8 cellular contexts compared by ENCODE assay signal in the genomic region with DNA sequence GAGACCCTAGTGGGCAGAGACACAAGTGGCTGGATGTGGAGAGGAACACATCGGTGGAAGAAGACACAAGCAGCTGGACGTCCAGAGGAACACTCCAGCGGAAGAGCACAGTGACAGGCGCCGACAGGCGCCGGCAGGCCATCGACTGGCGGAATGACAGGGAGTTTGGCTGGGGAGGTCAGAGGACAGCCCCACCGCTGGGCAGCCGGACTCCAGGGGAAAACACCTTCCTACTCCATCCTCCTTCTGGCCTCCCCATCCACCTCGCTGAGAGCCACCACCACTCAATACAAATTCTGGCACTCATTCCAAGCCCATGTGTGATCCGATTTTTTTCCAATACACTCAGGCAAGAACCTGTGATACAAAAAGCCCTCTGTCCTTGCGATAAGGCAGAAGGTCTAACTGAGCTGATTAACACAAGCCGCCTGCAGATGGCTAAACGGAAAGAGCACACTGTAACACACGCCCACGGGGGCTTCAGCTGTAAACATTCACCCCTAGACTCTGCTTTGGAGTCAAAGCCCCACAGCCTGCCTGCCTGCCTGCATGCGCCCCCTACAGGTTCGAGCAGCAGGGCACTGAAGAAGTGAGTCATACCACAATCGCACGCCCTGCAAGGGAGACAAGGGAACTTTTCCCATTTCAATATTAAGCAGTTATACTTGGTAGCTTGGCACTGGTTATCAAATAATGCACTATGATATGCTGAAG. TPM values are rescaled to one million over a fixed set of nuclear protein-coding genes. Genes with fewer than 3 reads are reported as not detected.
DNase-seq lines count a peak whose midpoint lies in the region; ATAC-seq and TF ChIP-seq lines count a peak whose summit lies in the region.

No MANE protein-coding gene starts in this region.

- peak; percentile 32 for DNase-seq in DND-41
- DNase-seq in astrocyte of the hippocampus (ENCODE audit: low read depth, low spot score), result peak; percentile 22
- peak; percentile 67 for DNase-seq in mesenteric fat pad (ENCODE audit: low spot score)
- no peak for DNase-seq in MV-4-11 (lab: John Stamatoyannopoulos, UW)
- no peak for DNase-seq in AG20443 (ENCODE audit: low spot score)
- DNase-seq in SW 1271 (lab: John Stamatoyannopoulos, UW), result no peak

- H3K27ac ChIP-seq in DND-41 (ENCODE audit: low read length), result no peak overlapping the region

- H2AFZ ChIP-seq in DND-41 (ENCODE audit: low read depth, low read length), result no peak overlapping the region

- H3K36me3 ChIP-seq in DND-41 (ENCODE audit: insufficient read depth, low read length), result no peaks in the 10 kb centered on the region

- H3K4me1 ChIP-seq in DND-41 (ENCODE audit: insufficient read depth, low read length), result peaks cover 12% of the 10 kb centered on the region

- no peaks in the 10 kb centered on the region for H3K27me3 ChIP-seq in DND-41 (ENCODE audit: insufficient read depth, low read length, poor library complexity)

- ATAC-seq in DND-41 (ENCODE audit: insufficient read depth, low read depth) (peak; percentile 34; the same call in 1 of the 3 replicates), HG02885 (IDR thresholded peaks at IDR 0.05; ENCODE audit: poor library complexity, unreplicated experiment) (peak; percentile 33), GM21723 (IDR thresholded peaks at IDR 0.05; ENCODE audit: unreplicated experiment) (no peak)

- H3K9me3 ChIP-seq in DND-41 (ENCODE audit: insufficient read depth, low read length, severe bottlenecking), result no peaks in the 10 kb centered on the region

- TF ChIP-seq CTCF in DND-41 (IDR thresholded peaks at IDR 0.05; ENCODE audit: borderline replicate concordance, extremely low read depth, low read length, poor library complexity, severe bottlenecking), result peak; percentile 60

- H3K4me2 ChIP-seq in DND-41 (ENCODE audit: insufficient read depth, low read length), result no peak overlapping the region

- H3K79me2 ChIP-seq in DND-41 (ENCODE audit: insufficient read depth, low read length), result no peaks in the 10 kb centered on the region

- no peak overlapping the region for H3K9ac ChIP-seq in DND-41 (ENCODE audit: low read depth, low read length)

- no peaks in the 10 kb centered on the region for H4K20me1 ChIP-seq in DND-41 (ENCODE audit: insufficient read depth, low read length)

- H3K4me3 ChIP-seq in DND-41 (ENCODE audit: low read depth in 1 of 2, low read length in 2 of 2), result no peak overlapping the region

RNA-seq across cellular contexts. Expression of a gene that starts 50.2 kb away (rescaled TPM):
- 0.22 TPM for total RNA-seq in mesenteric fat pad

Comparison
In these comparisons a context has a peak if more than half of its experiments do, and no peak if none do; other contexts are left out.
1. DNase-seq: peak in DND-41 (single experiment), astrocyte of the hippocampus (single experiment) and mesenteric fat pad (single experiment); none in MV-4-11 (single experiment), AG20443 (single experiment) and SW 1271 (0 of 2).